Comparison of ENCODE assay signal across 1 cellular context in genomic region chr7:73578342-73579124, GRCh38.
TF ChIP-seq lines count a peak whose summit lies in the region.

Gene TBL2 (minus strand): TSS chr7:73578579. CDS start chr7:73578549, 30 bp downstream.

TF ChIP-seq in A549, 52 proteins besides CTCF, POLR2A, EP300 and RAD21 (continued from another document):
- no peak; the same call in 1 of the 2 replicates for TF ChIP-seq REST (IDR thresholded peaks at IDR 0.05)
- TF ChIP-seq JUN (IDR thresholded peaks at IDR 0.05), result peak; percentile 73 to 83; a peak in 4 of 5 replicates
- no peak for TF ChIP-seq ZFP36 (IDR thresholded peaks at IDR 0.05; ENCODE audit: borderline replicate concordance, partially characterized antibody)
- 0 out of 3 replicates have a peak, but pooled peaks have one; percentile 8 for TF ChIP-seq SMC3 (IDR thresholded peaks at IDR 0.05)
- peak; percentile 98 for TF ChIP-seq PHF8 (IDR thresholded peaks at IDR 0.05; ENCODE audit: borderline replicate concordance, low read depth)
